8 cellular contexts compared by ENCODE assay signal in genomic region chr7:149856-150636, GRCh38. TPM values are rescaled to one million over a fixed set of nuclear protein-coding genes. Genes with fewer than 3 reads are reported as not detected.
A peak's percentile ranks its signal among the peaks of the same experiment; 100 is the strongest.
DNase-seq lines count a peak whose midpoint lies in the region; ATAC-seq, FAIRE-seq and TF ChIP-seq lines count a peak whose summit lies in the region.

No MANE protein-coding gene starts in this region.

- H3K9me3 Mint-ChIP-seq in CD4-positive, CD25-positive, alpha-beta regulatory T cell: peaks cover 0 to 1% (median 0%) of the 10 kb centered on the region in 7 donors

- peak in 2 of 3 donors; percentile 23 to 51 for DNase-seq in CD4-positive, CD25-positive, alpha-beta regulatory T cell
- DNase-seq in HCT116 (ENCODE audit: low read depth, low spot score) (no peak), OCI-LY7 (ENCODE audit: low spot score) (no peak), ascending aorta (ENCODE audit: low spot score in 2 of 2) (peak in 1 of 2 donors; percentile 78), kidney (peak; percentile 91), cerebellar cortex (ENCODE audit: low spot score) (no peak), cerebellar nuclear complex (lab: John Stamatoyannopoulos, UW) (no peak)
- DNase-seq in stimulated activated CD4-positive, alpha-beta T cell treated with anti-CD3 and anti-CD28 coated beads, Interleukin-1b, Interleukin-23, amount 100 ng/mL, for 24 hours (ENCODE audit: low read depth in 4 of 4, low spot score in 1 of 4): peak in 3 of 4 experiments; percentile 4 to 19 (median 16)

- RAD21 ChIA-PET in HCT116 (lab: Charles Lee; ENCODE audit: low non-redundant PET in 1 of 2, low total read pairs in 2 of 2, uncharacterized antibody in 2 of 2, unreplicated experiment in 2 of 2): interaction anchor here in 1 of 2 experiments (0.6 kb wide), 1 partner anchor 166 kb away, joined by 3 read pairs; no protein-coding TSS in a partner anchor

- POLR2A ChIA-PET in HCT116 (lab: Charles Lee) (no interaction called here), OCI-LY7 (lab: Charles Lee) (no interaction called here)

- peaks cover 0 to 23% (median 11%) of the 10 kb centered on the region in 4 donors for H3K4me1 Mint-ChIP-seq in CD4-positive, CD25-positive, alpha-beta regulatory T cell

- no peaks in the 10 kb centered on the region for H3K36me3 ChIP-seq in CD4-positive, CD25-positive, alpha-beta regulatory T cell (ENCODE audit: control insufficient read depth, insufficient read depth, low read length)
- H3K36me3 ChIP-seq in HCT116 (ENCODE audit: control insufficient read depth in 1 of 2, insufficient read depth in 2 of 2, low read length in 2 of 2) (no peaks in the 10 kb centered on the region), OCI-LY7 (ENCODE audit: insufficient read depth, low read length) (peaks cover 9% of the 10 kb centered on the region; the same call in 1 of the 2 replicates), ascending aorta (no peaks in the 10 kb centered on the region), kidney (ENCODE audit: control insufficient read depth in 1 of 2, insufficient read depth in 2 of 2, low read length in 2 of 2) (no peaks in the 10 kb centered on the region)

- peak overlapping the region; percentile 78 for H3K4me3 ChIP-seq in CD4-positive, CD25-positive, alpha-beta regulatory T cell (ENCODE audit: low read depth, low read length)
- peak overlapping the region; percentile 57 to 62 for H3K4me3 ChIP-seq in HCT116 (replicated peaks in 1 of 2; ENCODE audit: low read depth in 1 of 2, low read length in 2 of 2)
- peak overlapping the region; percentile 69 for H3K4me3 ChIP-seq in OCI-LY7 (ENCODE audit: low read depth, low read length, poor library complexity, severe bottlenecking)
- peak overlapping the region; percentile 60 to 67 for H3K4me3 ChIP-seq in ascending aorta
- peak overlapping the region; percentile 51 to 70 for H3K4me3 ChIP-seq in kidney (ENCODE audit: low read length in 2 of 2)

- peaks cover 3% of the 10 kb centered on the region for H3K36me3 Mint-ChIP-seq in CD4-positive, CD25-positive, alpha-beta regulatory T cell

- TF ChIP-seq RAD21 in HCT116 (IDR thresholded peaks at IDR 0.05; ENCODE audit: low read depth): no peak

- H2AFZ ChIP-seq in HCT116 (ENCODE audit: low read depth, low read length, poor library complexity, severe bottlenecking) (peak overlapping the region; percentile 8), OCI-LY7 (ENCODE audit: low read length) (peak overlapping the region; percentile 89)

- peak overlapping the region; percentile 97 to 100 (median 98) for H3K27ac Mint-ChIP-seq in CD4-positive, CD25-positive, alpha-beta regulatory T cell

- H3K9me3 ChIP-seq in CD4-positive, CD25-positive, alpha-beta regulatory T cell (ENCODE audit: control insufficient read depth in 2 of 2, low read length in 2 of 2): no peaks in the 10 kb centered on the region
- H3K9me3 ChIP-seq in HCT116 (ENCODE audit: control insufficient read depth in 1 of 2, insufficient read depth in 1 of 2, low read depth in 1 of 2, low read length in 2 of 2) (no peaks in the 10 kb centered on the region), OCI-LY7 (ENCODE audit: low read length) (no peaks in the 10 kb centered on the region), ascending aorta (no peaks in the 10 kb centered on the region), kidney (ENCODE audit: control insufficient read depth in 1 of 2, low read length in 2 of 2) (no peaks in the 10 kb centered on the region)

- H3K79me2 ChIP-seq in HCT116 (ENCODE audit: insufficient read depth, low read length) (no peaks in the 10 kb centered on the region), OCI-LY7 (ENCODE audit: insufficient read depth, low read depth, low read length) (no peaks in the 10 kb centered on the region)

- H3K4me3 Mint-ChIP-seq in CD4-positive, CD25-positive, alpha-beta regulatory T cell: peak overlapping the region; percentile 89 to 94 (median 91)

- H3K4me2 ChIP-seq in HCT116 (ENCODE audit: low read length): peak overlapping the region; percentile 61
- H3K4me2 ChIP-seq in OCI-LY7 (ENCODE audit: low read length): peak overlapping the region; percentile 56

- H3K27me3 Mint-ChIP-seq in CD4-positive, CD25-positive, alpha-beta regulatory T cell: peaks cover 4% of the 10 kb centered on the region

- peak in 1 of 2 donors; percentile 1 for ATAC-seq in CD4-positive, CD25-positive, alpha-beta regulatory T cell (ENCODE audit: low read depth in 2 of 2)
- ATAC-seq in HCT116: peak; percentile 12; the same call in 1 of the 2 replicates

- TSS peak; percentile 95 for BruUV-seq in HCT116 (replicated peaks; lab: Mats Ljungman, UMichigan)
- no TSS peak for BruUV-seq in OCI-LY7 (replicated peaks; lab: Mats Ljungman, UMichigan)

- H3K9me2 ChIP-seq in HCT116 (ENCODE audit: insufficient read depth): no peaks in the 10 kb centered on the region
- no peaks in the 10 kb centered on the region for H3K9me2 ChIP-seq in OCI-LY7 (ENCODE audit: insufficient read depth, low read length)

- TF ChIP-seq POLR2A in HCT116 (IDR thresholded peaks at IDR 0.05; ENCODE audit: borderline replicate concordance, extremely low read depth, insufficient read depth, insufficient read length): no peak

- peak overlapping the region; percentile 92 for H3K27ac ChIP-seq in CD4-positive, CD25-positive, alpha-beta regulatory T cell (ENCODE audit: insufficient read depth, low read length, poor library complexity, severe bottlenecking)
- H3K27ac ChIP-seq in HCT116 (ENCODE audit: low read depth, low read length) (peak overlapping the region; percentile 83), OCI-LY7 (ENCODE audit: low read depth, low read length, poor library complexity, severe bottlenecking) (peak overlapping the region; percentile 71), ascending aorta (peak overlapping the region; percentile 90 to 97), kidney (ENCODE audit: low read depth in 2 of 2, low read length in 2 of 2) (peak overlapping the region; percentile 94 to 95)

- H3K4me1 ChIP-seq in CD4-positive, CD25-positive, alpha-beta regulatory T cell (ENCODE audit: control insufficient read depth, insufficient read depth, low read length, poor library complexity, severe bottlenecking): peaks cover 9% of the 10 kb centered on the region
- H3K4me1 ChIP-seq in HCT116 (ENCODE audit: control insufficient read depth in 1 of 2, insufficient read depth in 2 of 2, low read length in 2 of 2) (peaks cover 7 to 18% of the 10 kb centered on the region in 2 experiments), OCI-LY7 (ENCODE audit: insufficient read depth, low read length, poor library complexity, severe bottlenecking) (peaks cover 22% of the 10 kb centered on the region), ascending aorta (peaks cover 0 to 7% of the 10 kb centered on the region in 2 donors), kidney (ENCODE audit: control insufficient read depth in 1 of 2, insufficient read depth in 1 of 2, low read depth in 1 of 2, low read length in 2 of 2) (peaks cover 7 to 13% of the 10 kb centered on the region in 2 donors)

- CTCF ChIA-PET in HCT116 (lab: Charles Lee) (no interaction called here), OCI-LY7 (lab: Charles Lee; ENCODE audit: unreplicated experiment) (no interaction called here)

- intact Hi-C loops in HCT116 (cut with micrococcal nuclease): loop anchor here (2.0 kb wide), 1 partner anchor 43 kb away; the partner anchor contains the start of gene FAM20C
- intact Hi-C loops in OCI-LY7 (cut with micrococcal nuclease; ENCODE audit: unreplicated experiment): loop anchor here (5.0 kb wide), 1 partner anchor 577 kb away; the partner anchor contains the start of genes DNAAF5 and PRKAR1B
- intact Hi-C loops in ascending aorta (cut with DNase I): loop anchor here (1.0 to 5.0 kb wide), 5 partner anchors 11 to 452 kb away; no protein-coding TSS in a partner anchor
- intact Hi-C loops in kidney (cut with DNase I): no loop called here

- no peaks in the 10 kb centered on the region for H3K27me3 ChIP-seq in CD4-positive, CD25-positive, alpha-beta regulatory T cell (ENCODE audit: control insufficient read depth, insufficient read depth, low read length)
- H3K27me3 ChIP-seq in HCT116 (ENCODE audit: insufficient read depth, low read length) (no peaks in the 10 kb centered on the region), ascending aorta (no peaks in the 10 kb centered on the region)

- FAIRE-seq in kidney (lab: Jason Lieb, UNC): no peak

- H3K9ac ChIP-seq in HCT116 (ENCODE audit: low read length) (peak overlapping the region; percentile 72), kidney (ENCODE audit: low read length in 2 of 2) (peak overlapping the region; percentile 56 to 87)

- no peak for TF ChIP-seq CTCF in HCT116 (IDR thresholded peaks at IDR 0.05 in 2 of 3, conservative IDR thresholded peaks at IDR 0.05 in 1 of 3; ENCODE audit: borderline replicate concordance in 1 of 3, insufficient read depth in 1 of 3, low read depth in 2 of 3, low read length in 2 of 3)
- TF ChIP-seq CTCF in OCI-LY7 (conservative IDR thresholded peaks at IDR 0.05; ENCODE audit: low read length): no peak
- TF ChIP-seq CTCF in ascending aorta (IDR thresholded peaks at IDR 0.05): peak in 1 of 3 experiments; percentile 5
- no peak for TF ChIP-seq CTCF in kidney (IDR thresholded peaks at IDR 0.05; ENCODE audit: borderline replicate concordance, extremely low read depth, insufficient read depth)

- H4K20me1 ChIP-seq in HCT116 (ENCODE audit: insufficient read depth) (no peaks in the 10 kb centered on the region), OCI-LY7 (ENCODE audit: insufficient read depth, low read length) (no peaks in the 10 kb centered on the region)

TF ChIP-seq in HCT116, 20 proteins besides CTCF, POLR2A, EP300 and RAD21:
- TF ChIP-seq ZFX (IDR thresholded peaks at IDR 0.05) (peak; percentile 54; the same call in 1 of the 2 replicates), POLR2AphosphoS5 (IDR thresholded peaks at IDR 0.05; ENCODE audit: low read depth, low read length) (no peak)

RNA-seq across cellular contexts. Expression of gene FAM20C, which starts 42.3 kb away (rescaled TPM):
- not detected for total RNA-seq in CD4-positive, CD25-positive, alpha-beta regulatory T cell
- not detected for polyA plus RNA-seq in CD4-positive, CD25-positive, alpha-beta regulatory T cell
- total RNA-seq in HCT116 (2021; ENCODE audit: unreplicated experiment): 27.1 TPM
- 13.9 and 14.2 TPM in 2 replicates for polyA plus RNA-seq in HCT116 (2012)
- total RNA-seq in OCI-LY7 (2014; rRNA removed; shearing (Covaris generic)): not detected in 2 replicates
- not detected in 2 replicates for total RNA-seq in OCI-LY7 (2022)
- 90.8 TPM for total RNA-seq in ascending aorta
- 84.9 TPM for total RNA-seq in kidney
- polyA plus RNA-seq in kidney (ENCODE audit: insufficient read depth, low read depth, low replicate concordance): 114 TPM

Comparison
In these comparisons a context has a peak if more than half of its experiments do, and no peak if none do; other contexts are left out.
1. DNase-seq: peak in CD4-positive, CD25-positive, alpha-beta regulatory T cell (2 of 3), kidney (single experiment) and stimulated activated CD4-positive, alpha-beta T cell treated with anti-CD3 and anti-CD28 coated beads, Interleukin-1b, Interleukin-23, amount 100 ng/mL, for 24 hours (3 of 4); none in HCT116 (single experiment), OCI-LY7 (single experiment), cerebellar cortex (single experiment) and cerebellar nuclear complex (0 of 2).
2. RNA of gene FAM20C, which starts 42.3 kb away (total RNA-seq): 90.8 TPM in ascending aorta (single experiment), 84.9 TPM in kidney (single experiment) and 27.1 TPM in HCT116 (single experiment); not detected in CD4-positive, CD25-positive, alpha-beta regulatory T cell (single experiment) and not detected in OCI-LY7; every median in the first group is over 10 times any median in the second.
3. Peak in every context shown above with its lines, with median percentiles within 50 percentile points of each other: H3K27ac ChIP-seq and H3K4me3 ChIP-seq.